ENCODE assay signal across 27 cellular contexts in genomic region chr17:7007143-7007542, GRCh38. TPM values are rescaled to one million over a fixed set of nuclear protein-coding genes. Genes with fewer than 3 reads are reported as not detected.
DNase-seq lines count a peak whose midpoint lies in the region; ATAC-seq and TF ChIP-seq lines count a peak whose summit lies in the region.
"Had no signal": no experiment of that assay in that cellular context is flagged by ENCODE, and none has a peak within 500 bp of the region (broad histone marks: within the 10 kb centered on the region; RNA-seq: fewer than 3 reads in every experiment).

No MANE protein-coding gene starts in this region.

- H3K27me3 Mint-ChIP-seq in activated CD4-positive, alpha-beta T cell treated with anti-CD3 and anti-CD28 coated beads for 36 hours: no peaks in the 10 kb centered on the region
- H3K27me3 Mint-ChIP-seq in T-cell: no peaks in the 10 kb centered on the region
- H3K27me3 Mint-ChIP-seq: naive thymus-derived CD4-positive, alpha-beta T cell had no signal

- H3K4me2 ChIP-seq in neural cell (ENCODE audit: low read length): no peak overlapping the region

- peak overlapping the region; percentile 5 for H3K9ac ChIP-seq in neural cell (ENCODE audit: low read length)
- H3K9ac ChIP-seq: parathyroid adenoma had no signal

- no peak for TF ChIP-seq CTCF in neural cell (IDR thresholded peaks at IDR 0.05; ENCODE audit: poor library complexity, severe bottlenecking)

- no peaks in the 10 kb centered on the region for H3K9me2 ChIP-seq in neural cell (ENCODE audit: insufficient read depth, low read length)

- POLR2A ChIA-PET in activated CD4-positive, alpha-beta T cell treated with anti-CD3 and anti-CD28 coated beads for 36 hours (lab: Charles Lee): interaction anchor here (0.6 kb wide), 1 partner anchor 75 kb away, joined by 3 read pairs; no protein-coding TSS in a partner anchor
- POLR2A ChIA-PET in T-cell (lab: Charles Lee): interaction anchor here in 1 of 2 donors (0.6 kb wide), 1 partner anchor 105 kb away, joined by 3 read pairs; no protein-coding TSS in a partner anchor

- H3F3A ChIP-seq in neural cell (ENCODE audit: insufficient read depth, low read length, poor library complexity, severe bottlenecking): no peaks in the 10 kb centered on the region

- TF ChIP-seq RAD21 in neural cell (conservative IDR thresholded peaks at IDR 0.05): no peak

- H3K27ac ChIP-seq in neural cell (ENCODE audit: low read length): no peak overlapping the region
- H3K27ac ChIP-seq: brain microvascular endothelial cell, parathyroid adenoma, right lobe of liver, SJSA1, WERI-Rb-1 had no signal

- CTCF ChIA-PET in activated CD4-positive, alpha-beta T cell treated with anti-CD3 and anti-CD28 coated beads for 36 hours (lab: Charles Lee): interaction anchor here (0.5 to 7.4 kb wide), 7 partner anchors 8 to 163 kb away, joined by 3 to 157 read pairs (median 5); no protein-coding TSS in a partner anchor
- CTCF ChIA-PET in T-cell (lab: Charles Lee): interaction anchor here (0.6 to 2.8 kb wide), 4 partner anchors 81 to 297 kb away, joined by 3 to 8 read pairs (median 3); no protein-coding TSS in a partner anchor

- H3K79me2 ChIP-seq in neural cell (replicated peaks; ENCODE audit: insufficient read depth, low read length): peaks cover 16% of the 10 kb centered on the region

- DNase-seq in activated CD4-positive, alpha-beta T cell treated with anti-CD3 and anti-CD28 coated beads for 36 hours: peak; percentile 45
- DNase-seq in activated CD4-positive, alpha-beta T cell treated with anti-CD3 and anti-CD28 coated beads, Interleukin-2, amount 50 U/mL, for 1 hour: no peak
- no peak for DNase-seq in T-cell
- DNase-seq in activated CD8-positive, alpha-beta memory T cell treated with anti-CD3 and anti-CD28 coated beads, Interleukin-2, amount 50 U/mL, for 4 hours: no peak
- DNase-seq: activated CD4-positive, alpha-beta T cell treated with anti-CD3 and anti-CD28 coated beads, Interleukin-2, amount 50 U/mL, for 4 hours; activated T-cell treated with anti-CD3 and anti-CD28 coated beads, Interleukin-2, amount 50 U/mL, for 4 hours; brain microvascular endothelial cell; cortex of kidney; EL; Karpas-422; left colon; naive thymus-derived CD4-positive, alpha-beta T cell; NCI-H187 treated with DMSO at 0.1 percent for 48 hours; NCI-H345; right lobe of liver; WERI-Rb-1 had no signal

- no peak overlapping the region for H3K4me3 Mint-ChIP-seq in activated CD4-positive, alpha-beta T cell treated with anti-CD3 and anti-CD28 coated beads for 36 hours
- no peak overlapping the region for H3K4me3 Mint-ChIP-seq in T-cell
- H3K4me3 Mint-ChIP-seq: activated T-cell treated with anti-CD3 and anti-CD28 coated beads, Interleukin-2, amount 50 U/mL, for 4 hours had no signal

- no peaks in the 10 kb centered on the region for H3K27me3 ChIP-seq in neural cell (ENCODE audit: insufficient read depth, low read depth, low read length)
- H3K27me3 ChIP-seq: brain microvascular endothelial cell, right lobe of liver, SJSA1 had no signal

- H3K36me3 ChIP-seq in neural cell (ENCODE audit: insufficient read depth, low read length): no peaks in the 10 kb centered on the region

- no peak overlapping the region for H3K27ac Mint-ChIP-seq in activated CD4-positive, alpha-beta T cell treated with anti-CD3 and anti-CD28 coated beads for 36 hours
- H3K27ac Mint-ChIP-seq in T-cell: peak overlapping the region; percentile 17 to 36

- no peaks in the 10 kb centered on the region for H3K9me3 Mint-ChIP-seq in activated CD4-positive, alpha-beta T cell treated with anti-CD3 and anti-CD28 coated beads for 36 hours (ENCODE audit: low read depth)
- no peaks in the 10 kb centered on the region for H3K9me3 Mint-ChIP-seq in T-cell
- H3K9me3 Mint-ChIP-seq: activated T-cell treated with anti-CD3 and anti-CD28 coated beads, Interleukin-2, amount 50 U/mL, for 4 hours had no signal

- TF ChIP-seq EP300 in neural cell (conservative IDR thresholded peaks at IDR 0.05; ENCODE audit: poor library complexity, severe bottlenecking): no peak

- H3K4me3 ChIP-seq in neural cell (ENCODE audit: low read length): no peak overlapping the region
- H3K4me3 ChIP-seq: HAP-1, right lobe of liver, SJSA1 had no signal

- H3K36me3 Mint-ChIP-seq in activated CD4-positive, alpha-beta T cell treated with anti-CD3 and anti-CD28 coated beads for 36 hours (ENCODE audit: low read depth): peaks cover 10% of the 10 kb centered on the region
- H3K36me3 Mint-ChIP-seq in T-cell: peaks cover 28% of the 10 kb centered on the region

- ATAC-seq in activated CD4-positive, alpha-beta T cell treated with anti-CD3 and anti-CD28 coated beads for 36 hours: no peak
- ATAC-seq in T-cell (replicated peaks in 1 of 4): no peak
- no peak for ATAC-seq in GM19328 (IDR thresholded peaks at IDR 0.05; ENCODE audit: unreplicated experiment)
- ATAC-seq: activated T-cell treated with anti-CD3 and anti-CD28 coated beads, Interleukin-2, amount 50 U/mL, for 4 hours; left colon; naive thymus-derived CD4-positive, alpha-beta T cell; Panc1; right lobe of liver had no signal

- intact Hi-C loops in activated CD4-positive, alpha-beta T cell treated with anti-CD3 and anti-CD28 coated beads for 36 hours (cut with DNase I, micrococcal nuclease): loop anchor here in 1 of 2 experiments (5.0 kb wide), 1 partner anchor 35 kb away; no protein-coding TSS in a partner anchor

- H2AFZ ChIP-seq in neural cell (ENCODE audit: low read depth, low read length): no peak overlapping the region
- H2AFZ ChIP-seq: parathyroid adenoma had no signal

- no peaks in the 10 kb centered on the region for H4K20me1 ChIP-seq in neural cell (ENCODE audit: insufficient read depth)

- no peaks in the 10 kb centered on the region for H3K9me3 ChIP-seq in neural cell (ENCODE audit: low read length)
- H3K9me3 ChIP-seq: HAP-1, right lobe of liver, SJSA1 had no signal

- peaks cover 41% of the 10 kb centered on the region for H3K4me1 Mint-ChIP-seq in activated CD4-positive, alpha-beta T cell treated with anti-CD3 and anti-CD28 coated beads for 36 hours
- peaks cover 49 to 55% (median 53%) of the 10 kb centered on the region in 3 donors for H3K4me1 Mint-ChIP-seq in T-cell

TF ChIP-seq in neural cell, 6 proteins besides CTCF, POLR2A, EP300 and RAD21:
- TF ChIP-seq, protein P1, sequence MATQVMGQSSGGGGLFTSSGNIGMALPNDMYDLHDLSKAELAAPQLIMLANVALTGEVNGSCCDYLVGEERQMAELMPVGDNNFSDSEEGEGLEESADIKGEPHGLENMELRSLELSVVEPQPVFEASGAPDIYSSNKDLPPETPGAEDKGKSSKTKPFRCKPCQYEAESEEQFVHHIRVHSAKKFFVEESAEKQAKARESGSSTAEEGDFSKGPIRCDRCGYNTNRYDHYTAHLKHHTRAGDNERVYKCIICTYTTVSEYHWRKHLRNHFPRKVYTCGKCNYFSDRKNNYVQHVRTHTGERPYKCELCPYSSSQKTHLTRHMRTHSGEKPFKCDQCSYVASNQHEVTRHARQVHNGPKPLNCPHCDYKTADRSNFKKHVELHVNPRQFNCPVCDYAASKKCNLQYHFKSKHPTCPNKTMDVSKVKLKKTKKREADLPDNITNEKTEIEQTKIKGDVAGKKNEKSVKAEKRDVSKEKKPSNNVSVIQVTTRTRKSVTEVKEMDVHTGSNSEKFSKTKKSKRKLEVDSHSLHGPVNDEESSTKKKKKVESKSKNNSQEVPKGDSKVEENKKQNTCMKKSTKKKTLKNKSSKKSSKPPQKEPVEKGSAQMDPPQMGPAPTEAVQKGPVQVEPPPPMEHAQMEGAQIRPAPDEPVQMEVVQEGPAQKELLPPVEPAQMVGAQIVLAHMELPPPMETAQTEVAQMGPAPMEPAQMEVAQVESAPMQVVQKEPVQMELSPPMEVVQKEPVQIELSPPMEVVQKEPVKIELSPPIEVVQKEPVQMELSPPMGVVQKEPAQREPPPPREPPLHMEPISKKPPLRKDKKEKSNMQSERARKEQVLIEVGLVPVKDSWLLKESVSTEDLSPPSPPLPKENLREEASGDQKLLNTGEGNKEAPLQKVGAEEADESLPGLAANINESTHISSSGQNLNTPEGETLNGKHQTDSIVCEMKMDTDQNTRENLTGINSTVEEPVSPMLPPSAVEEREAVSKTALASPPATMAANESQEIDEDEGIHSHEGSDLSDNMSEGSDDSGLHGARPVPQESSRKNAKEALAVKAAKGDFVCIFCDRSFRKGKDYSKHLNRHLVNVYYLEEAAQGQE (IDR thresholded peaks at IDR 0.05; ENCODE audit: borderline replicate concordance): no peak
- TF ChIP-seq TAF1 (IDR thresholded peaks at IDR 0.05; ENCODE audit: low read depth): no peak
- TF ChIP-seq POLR2AphosphoS5 (IDR thresholded peaks at IDR 0.05): no peak
- no peak for TF ChIP-seq MXI1 (conservative IDR thresholded peaks at IDR 0.05; ENCODE audit: poor library complexity, severe bottlenecking)
- no peak for TF ChIP-seq SMC3 (conservative IDR thresholded peaks at IDR 0.05; ENCODE audit: poor library complexity)
- no peak for TF ChIP-seq EZH2 (IDR thresholded peaks at IDR 0.05; ENCODE audit: borderline replicate concordance, insufficient read depth, low read length, poor library complexity, severe bottlenecking)

RNA-seq across cellular contexts. Expression of gene RNASEK, which starts 5.3 kb away (rescaled TPM):
- total RNA-seq in activated CD4-positive, alpha-beta T cell treated with anti-CD3 and anti-CD28 coated beads for 36 hours: 100 to 1,000 TPM; 112 to 145 TPM
- 100 to 1,000 TPM in 4 of 5 donors, 10 to 100 TPM in 1; 98.3 to 160 (median 133) TPM for total RNA-seq in T-cell
- 122 and 136 TPM in 2 replicates for polyA plus RNA-seq in neural cell
- 28.0 and 32.5 TPM in 2 replicates for polyA minus RNA-seq in neural cell

RNA-seq across cellular contexts. Expression of gene ALOX12, which starts 11.3 kb away (rescaled TPM):
- total RNA-seq in activated CD4-positive, alpha-beta T cell treated with anti-CD3 and anti-CD28 coated beads for 36 hours: not detected
- under 1 TPM in 3 of 5 donors, not detected in 2; 0.12 to 0.78 (median 0.13) TPM for total RNA-seq in T-cell
- not detected in 2 replicates for polyA plus RNA-seq in neural cell
- not detected in 2 replicates for polyA minus RNA-seq in neural cell
- total RNA-seq: A172; activated T-cell treated with anti-CD3 and anti-CD28 coated beads, Interleukin-2, amount 50 U/mL, for 4 hours; endothelial cell of umbilical vein; left colon; SJSA1; T-helper 2 cell treated with Interferon-gamma antibody and Interleukin-4, amounts not matched to agents 100 ng/mL and 5 ng/mL, for 36 hours; urinary bladder had no signal
- polyA plus RNA-seq: BJ, endothelial cell of umbilical vein had no signal

RNA-seq across cellular contexts. Expression of gene BCL6B, which starts 15.7 kb away (rescaled TPM):
- under 1 TPM; 0.27 to 0.46 TPM for total RNA-seq in activated CD4-positive, alpha-beta T cell treated with anti-CD3 and anti-CD28 coated beads for 36 hours
- total RNA-seq in T-cell: under 1 TPM in 1 of 5 donors, not detected in 4; 0.53 TPM
- not detected in 2 replicates for polyA plus RNA-seq in neural cell
- not detected in 2 replicates for polyA minus RNA-seq in neural cell
- total RNA-seq: SJSA1 had no signal
- polyA plus RNA-seq: BJ; naive thymus-derived CD4-positive, alpha-beta T cell had no signal

RNA-seq across cellular contexts. Expression of gene SLC16A13, which starts 28.7 kb away (rescaled TPM):
- 1 to 10 TPM; 8.3 to 9.6 TPM for total RNA-seq in activated CD4-positive, alpha-beta T cell treated with anti-CD3 and anti-CD28 coated beads for 36 hours
- 10 to 100 TPM in 3 of 5 donors, 1 to 10 TPM in 2; 3.8 to 17.6 (median 15.4) TPM for total RNA-seq in T-cell
- polyA plus RNA-seq in neural cell: 0.90 TPM in 1 of 2 replicates, not detected in the other
- polyA minus RNA-seq in neural cell: 1.2 and 2.2 TPM in 2 replicates
- total RNA-seq: SJSA1 had no signal

RNA-seq across cellular contexts. Expression of gene SLC16A11, which starts 36.7 kb away (rescaled TPM):
- 1 to 10 TPM; 1.2 to 1.5 TPM for total RNA-seq in activated CD4-positive, alpha-beta T cell treated with anti-CD3 and anti-CD28 coated beads for 36 hours
- total RNA-seq in T-cell: 1 to 10 TPM; 1.4 to 2.2 (median 1.8) TPM
- not detected in 2 replicates for polyA plus RNA-seq in neural cell
- not detected in 2 replicates for polyA minus RNA-seq in neural cell
- total RNA-seq: A172, SJSA1, urinary bladder had no signal
- polyA plus RNA-seq: BJ had no signal
